9 cellular contexts compared by ENCODE assay signal in the genomic region with DNA sequence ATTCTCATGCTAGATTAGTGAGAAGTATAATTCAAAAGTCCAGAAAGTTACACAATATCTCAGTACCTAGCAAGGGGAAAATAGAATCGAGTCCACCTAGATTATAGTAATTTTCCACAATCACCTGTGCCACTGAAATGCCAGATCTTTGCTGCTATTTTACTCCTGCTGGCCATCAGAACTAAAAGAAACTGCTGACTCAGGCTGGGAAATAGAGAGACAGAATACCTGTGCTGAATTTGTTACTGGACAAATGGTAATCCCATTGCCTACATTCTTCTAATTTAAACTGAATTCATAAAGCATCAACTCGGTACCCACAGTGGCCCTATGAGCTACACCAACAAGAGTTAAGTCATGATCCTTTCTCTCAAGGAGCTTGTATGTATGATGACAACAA. TPM values are rescaled to one million over a fixed set of nuclear protein-coding genes. Genes with fewer than 3 reads are reported as not detected.
"Had no signal": no experiment of that assay in that cellular context is flagged by ENCODE, and none has a peak within 500 bp of the region (broad histone marks: within the 10 kb centered on the region; RNA-seq: fewer than 3 reads in every experiment).

No MANE protein-coding gene starts in this region.

- H3K4me2 ChIP-seq: KMS-11 had no signal

- H3K27ac ChIP-seq: GM23248, KMS-11 had no signal

- H2AFZ ChIP-seq: GM23248 had no signal

- FAIRE-seq: H54, HTR-8/SVneo had no signal

- DNase-seq: GM23248, GOT3, H9, HCEC 1CT, KBM-7 had no signal

- H3K9ac ChIP-seq: GM23248, KMS-11 had no signal

- H3K4me3 ChIP-seq: GM23248 had no signal

RNA-seq across cellular contexts. Expression of a gene that starts 55.0 kb away (rescaled TPM):
- total RNA-seq: HT-29 had no signal
